Comparison of ENCODE assay signal across 26 cellular contexts in genomic region chr21:45932922-45933502, GRCh38. TPM values are rescaled to one million over a fixed set of nuclear protein-coding genes. Genes with fewer than 3 reads are reported as not detected.
"Had no signal": no experiment of that assay in that cellular context is flagged by ENCODE, and none has a peak within 500 bp of the region (broad histone marks: within the 10 kb centered on the region; RNA-seq: fewer than 3 reads in every experiment).

No MANE protein-coding gene starts in this region.

- H3K9me3 Mint-ChIP-seq: activated naive CD4-positive, alpha-beta T cell treated with anti-CD3 and anti-CD28 coated beads, Interleukin-2, amount 50 U/mL, for 72 hours; activated T-helper 17 cell treated with anti-CD3 and anti-CD28 coated beads, Interleukin-2, amount 50 U/mL, for 72 hours; effector memory CD8-positive, alpha-beta T cell; natural killer cell treated with Interleukin-12 subunit alpha and Interleukin-12 subunit beta and Interleukin-15 and Interleukin-18, amount 100 ng/mL, for 72 hours; stimulated activated naive CD8-positive, alpha-beta T cell treated with anti-CD3 and anti-CD28 coated beads, Interleukin-15, Interleukin-2, amounts not matched to agents 100 ng/mL and 50 ng/mL, for 24 hours; T-helper 1 cell treated with Interleukin-12 subunit alpha and Interleukin-12 subunit beta and Interleukin-4 antibody, amounts not matched to agents 30 μg/mL and 1 μg/mL, for 36 hours had no signal

- H3K4me3 Mint-ChIP-seq: activated T-helper 17 cell treated with anti-CD3 and anti-CD28 coated beads, Interleukin-2, amount 50 U/mL, for 72 hours; effector memory CD8-positive, alpha-beta T cell; natural killer cell treated with Interleukin-12 subunit alpha and Interleukin-12 subunit beta and Interleukin-15 and Interleukin-18, amount 100 ng/mL, for 72 hours; stimulated activated naive CD8-positive, alpha-beta T cell treated with anti-CD3 and anti-CD28 coated beads, Interleukin-15, Interleukin-2, amounts not matched to agents 100 ng/mL and 50 ng/mL, for 24 hours; T-helper 1 cell treated with Interleukin-12 subunit alpha and Interleukin-12 subunit beta and Interleukin-4 antibody, amounts not matched to agents 30 μg/mL and 1 μg/mL, for 36 hours had no signal

- H3K9me3 ChIP-seq: gastrocnemius medialis, mucosa of descending colon had no signal

- ATAC-seq: activated CD4-positive, CD25-positive, alpha-beta regulatory T cell treated with anti-CD3 and anti-CD28 coated beads, Interleukin-2, amount 50 U/mL, for 24 hours; activated T-helper 17 cell treated with anti-CD3 and anti-CD28 coated beads, Interleukin-2, amount 50 U/mL, for 72 hours; effector memory CD8-positive, alpha-beta T cell; gastrocnemius medialis; left cardiac atrium; left ventricle myocardium superior; mucosa of descending colon; natural killer cell treated with Interleukin-12 subunit alpha and Interleukin-12 subunit beta and Interleukin-15 and Interleukin-18, amount 100 ng/mL, for 72 hours; right cardiac atrium had no signal

- H3K27me3 Mint-ChIP-seq: natural killer cell treated with Interleukin-12 subunit alpha and Interleukin-12 subunit beta and Interleukin-15 and Interleukin-18, amount 100 ng/mL, for 72 hours; stimulated activated naive CD8-positive, alpha-beta T cell treated with anti-CD3 and anti-CD28 coated beads, Interleukin-15, Interleukin-2, amounts not matched to agents 100 ng/mL and 50 ng/mL, for 24 hours had no signal

- H3K4me3 ChIP-seq: coronary artery, gastrocnemius medialis, hepatocyte, mucosa of descending colon, spleen, thoracic aorta had no signal

- DNase-seq: activated CD8-positive, alpha-beta memory T cell treated with anti-CD3 and anti-CD28 coated beads, Interleukin-2, amount 50 U/mL, for 48 hours; activated gamma-delta T cell treated with Interleukin-2 at 50 U/mL for 16 hours; brain microvascular endothelial cell; effector memory CD8-positive, alpha-beta T cell; erythroblast; gastrocnemius medialis; islet precursor cell; left cardiac atrium; left ventricle myocardium superior; mucosa of descending colon; spleen; stimulated activated CD4-positive, alpha-beta T cell treated with anti-CD3 and anti-CD28 coated beads, Interleukin-4, amount 100 ng/mL, for 1 hour; SW 1271; T1000; trophoblast cell; WERI-Rb-1 had no signal

- H3K27ac Mint-ChIP-seq: natural killer cell treated with Interleukin-12 subunit alpha and Interleukin-12 subunit beta and Interleukin-15 and Interleukin-18, amount 100 ng/mL, for 72 hours; T-helper 1 cell treated with Interleukin-12 subunit alpha and Interleukin-12 subunit beta and Interleukin-4 antibody, amounts not matched to agents 30 μg/mL and 1 μg/mL, for 36 hours had no signal

- H3K27ac ChIP-seq: brain microvascular endothelial cell, coronary artery, gastrocnemius medialis, hepatocyte, spleen, thoracic aorta, WERI-Rb-1 had no signal

- H3K36me3 Mint-ChIP-seq: natural killer cell treated with Interleukin-12 subunit alpha and Interleukin-12 subunit beta and Interleukin-15 and Interleukin-18, amount 100 ng/mL, for 72 hours had no signal

- H3K36me3 ChIP-seq: brain microvascular endothelial cell, gastrocnemius medialis, thoracic aorta, WERI-Rb-1 had no signal

- H3K4me1 ChIP-seq: gastrocnemius medialis, spleen had no signal

RNA-seq across cellular contexts. Expression of gene COL6A1, which starts 48.6 kb away (rescaled TPM):
- total RNA-seq: natural killer cell treated with Interleukin-12 subunit alpha and Interleukin-12 subunit beta and Interleukin-15 and Interleukin-18, amount 100 ng/mL, for 72 hours had no signal
